ENCODE assay signal across 10 cellular contexts in genomic region chr16:57639172-57639571, GRCh38. TPM values are rescaled to one million over a fixed set of nuclear protein-coding genes. Genes with fewer than 3 reads are reported as not detected.
DNase-seq lines count a peak whose midpoint lies in the region; ATAC-seq and TF ChIP-seq lines count a peak whose summit lies in the region.
"Had no signal": no experiment of that assay in that cellular context is flagged by ENCODE, and none has a peak within 500 bp of the region (broad histone marks: within the 10 kb centered on the region; RNA-seq: fewer than 3 reads in every experiment).

No MANE protein-coding gene starts in this region.

- H3K79me2 ChIP-seq in fibroblast of lung (ENCODE audit: control insufficient read depth, insufficient read depth, low read length), result no peaks in the 10 kb centered on the region
- H3K79me2 ChIP-seq in smooth muscle cell (ENCODE audit: low read depth), result no peaks in the 10 kb centered on the region

- H3K9me3 ChIP-seq in fibroblast of lung (ENCODE audit: control insufficient read depth, insufficient read depth, low read depth, low read length) (no peaks in the 10 kb centered on the region), smooth muscle cell (replicated peaks; ENCODE audit: low read depth) (no peaks in the 10 kb centered on the region)

- DNase-seq in GM03348 (ENCODE audit: low spot score) (peak; percentile 28), NCI-H2227 (lab: John Stamatoyannopoulos, UW; ENCODE audit: unreplicated experiment) (peak; percentile 90), fibroblast of lung (ENCODE audit: low read depth in 2 of 2) (peak; percentile 24 to 43), nucleus accumbens (lab: John Stamatoyannopoulos, UW) (peak in 55 of 56 donors; percentile 32 to 94 (median 80)), smooth muscle cell (lab: John Stamatoyannopoulos, UW; ENCODE audit: unreplicated experiment) (no peak)
- no peak for DNase-seq in activated CD4-positive, CD25-positive, alpha-beta regulatory T cell (lab: John Stamatoyannopoulos, UW)
- DNase-seq: KG1 had no signal

- 45% methylated on average over 14 of the region's 14 CpGs for WGBS in smooth muscle cell (ENCODE audit: low lambda C conversion rate)

- H4K20me1 ChIP-seq in fibroblast of lung (ENCODE audit: control insufficient read depth, extremely low read depth, insufficient read depth, low read length) (no peaks in the 10 kb centered on the region), smooth muscle cell (ENCODE audit: low read depth) (peaks cover 38% of the 10 kb centered on the region)

- no peak overlapping the region for H3K4me3 ChIP-seq in fibroblast of lung (replicated peaks in 1 of 4; ENCODE audit: control extremely low read depth in 1 of 4, insufficient read depth in 1 of 4, low read depth in 3 of 4, low read length in 4 of 4)
- no peak overlapping the region for H3K4me3 ChIP-seq in smooth muscle cell

- TF ChIP-seq CTCF in fibroblast of lung (conservative IDR thresholded peaks at IDR 0.05 in 1 of 2, IDR thresholded peaks at IDR 0.05 in 1 of 2; ENCODE audit: low read depth in 1 of 2, low read length in 2 of 2), result no peak
- TF ChIP-seq CTCF in smooth muscle cell (IDR thresholded peaks at IDR 0.05; ENCODE audit: borderline replicate concordance, insufficient read depth, poor library complexity, severe bottlenecking), result no peak

- H3K27me3 ChIP-seq in fibroblast of lung (ENCODE audit: control insufficient read depth, insufficient read depth, low read length) (no peaks in the 10 kb centered on the region), smooth muscle cell (ENCODE audit: low read depth) (no peaks in the 10 kb centered on the region)

- no peak overlapping the region for H3K4me2 ChIP-seq in fibroblast of lung (ENCODE audit: extremely low read depth, insufficient read depth, low read length)
- no peak overlapping the region for H3K4me2 ChIP-seq in smooth muscle cell

- H3K9ac ChIP-seq in fibroblast of lung (ENCODE audit: insufficient read depth, low read length) (no peak overlapping the region), smooth muscle cell (ENCODE audit: low read depth) (no peak overlapping the region)

- H3K36me3 ChIP-seq in fibroblast of lung (ENCODE audit: control insufficient read depth, insufficient read depth, low read length) (no peaks in the 10 kb centered on the region), smooth muscle cell (ENCODE audit: low read depth) (no peaks in the 10 kb centered on the region)

- peaks cover 11% of the 10 kb centered on the region for H3K4me1 ChIP-seq in fibroblast of lung (ENCODE audit: control insufficient read depth, extremely low read depth, insufficient read depth, low read length)
- H3K4me1 ChIP-seq in smooth muscle cell (ENCODE audit: low read depth), result peaks cover 20% of the 10 kb centered on the region

- no peak overlapping the region for H2AFZ ChIP-seq in fibroblast of lung (ENCODE audit: low read length)
- no peak overlapping the region for H2AFZ ChIP-seq in smooth muscle cell (ENCODE audit: low read depth)

- ATAC-seq in GM18511 (IDR thresholded peaks at IDR 0.05; ENCODE audit: unreplicated experiment) (no peak), HG03457 (IDR thresholded peaks at IDR 0.05; ENCODE audit: unreplicated experiment) (no peak)

- H3K27ac ChIP-seq in fibroblast of lung (ENCODE audit: insufficient read depth, low read length) (no peak overlapping the region), smooth muscle cell (ENCODE audit: low read depth) (no peak overlapping the region)

- H3F3A ChIP-seq in smooth muscle cell (ENCODE audit: low read depth), result no peaks in the 10 kb centered on the region

RNA-seq across cellular contexts. Expression of gene ADGRG1, which starts 10.7 kb away (rescaled TPM):
- total RNA-seq in fibroblast of lung, result 0.51 and 1.8 TPM in 2 replicates
- 1.6 and 7.2 TPM in 2 replicates for polyA plus RNA-seq in fibroblast of lung
- 4.4 and 12.2 TPM in 2 replicates for polyA plus RNA-seq in fibroblast of lung (2012)
- polyA minus RNA-seq in fibroblast of lung (ENCODE audit: low replicate concordance), result 10.7 and 27.9 TPM in 2 replicates
- 27.3 and 32.0 TPM in 2 replicates for total RNA-seq in smooth muscle cell
- polyA plus RNA-seq in smooth muscle cell, result 15.3 and 71.2 TPM in 2 replicates

RNA-seq across cellular contexts. Expression of gene ADGRG3, which starts 28.9 kb away (rescaled TPM):
- not detected in 2 replicates for total RNA-seq in fibroblast of lung
- not detected in 2 replicates for polyA plus RNA-seq in fibroblast of lung
- not detected in 2 replicates for polyA plus RNA-seq in fibroblast of lung (2012)
- not detected in 2 replicates for polyA minus RNA-seq in fibroblast of lung (ENCODE audit: low replicate concordance)
- 0.13 TPM in 1 of 2 replicates, not detected in the other for total RNA-seq in smooth muscle cell
- polyA plus RNA-seq in smooth muscle cell, result not detected in 2 replicates
- polyA plus RNA-seq: keratinocyte had no signal

RNA-seq across cellular contexts. Expression of gene DRC7, which starts 55.4 kb away (rescaled TPM):
- total RNA-seq in fibroblast of lung (under 0.01 TPM in 1 of 2 replicates, not detected in the other), smooth muscle cell (0.94 TPM in 1 of 2 replicates, not detected in the other)
- polyA plus RNA-seq in fibroblast of lung (not detected in 2 replicates), smooth muscle cell (not detected in 2 replicates)
- polyA plus RNA-seq in fibroblast of lung (2012), result not detected in 2 replicates
- not detected in 2 replicates for polyA minus RNA-seq in fibroblast of lung (ENCODE audit: low replicate concordance)
- polyA plus RNA-seq: keratinocyte had no signal

Comparison
In these comparisons a context has a peak if more than half of its experiments do, and no peak if none do; other contexts are left out.
1. DNase-seq: peak in GM03348 (single experiment), NCI-H2227 (single experiment), fibroblast of lung (2 of 2) and nucleus accumbens (55 of 56); none in activated CD4-positive, CD25-positive, alpha-beta regulatory T cell (0 of 4) and smooth muscle cell (single experiment).
2. RNA of gene ADGRG1, which starts 10.7 kb away (total RNA-seq): 27.3 to 32.0 TPM in smooth muscle cell; 0.51 to 1.8 TPM in fibroblast of lung; every median in the first group is over 10 times any median in the second.